8 cellular contexts compared by ENCODE assay signal in genomic region chr9:104993291-104993963, GRCh38.
A peak's percentile ranks its signal among the peaks of the same experiment; 100 is the strongest.
DNase-seq lines count a peak whose midpoint lies in the region; ATAC-seq, FAIRE-seq and TF ChIP-seq lines count a peak whose summit lies in the region.

No MANE protein-coding gene starts in this region.

- H3K9me3 Mint-ChIP-seq in progenitor cell of endocrine pancreas (ENCODE audit: low read depth), result no peaks in the 10 kb centered on the region

- ATAC-seq in HG03196 (IDR thresholded peaks at IDR 0.05; ENCODE audit: unreplicated experiment), result no peak

- peak overlapping the region; percentile 3 for H2AFZ ChIP-seq in hepatocyte
- H2AFZ ChIP-seq in MM.1S (ENCODE audit: low read length), result no peak overlapping the region

- DNase-seq in HTR-8/SVneo (ENCODE audit: insufficient read length, low spot score) (peak; percentile 43), adrenal gland (peak; percentile 81 to 98 (median 95)), hepatocyte (ENCODE audit: low spot score) (peak; percentile 84), progenitor cell of endocrine pancreas (ENCODE audit: low spot score, unreplicated experiment) (peak; percentile 19), NCI-H2107 treated with DMSO at 0.1 percent for 48 hours (lab: John Stamatoyannopoulos, UW; ENCODE audit: unreplicated experiment) (no peak), MM.1S (no peak)
- no peak for DNase-seq in stimulated activated CD8-positive, alpha-beta memory T cell treated with anti-CD3 and anti-CD28 coated beads, Interleukin-4, amount 100 ng/mL, for 48 hours

- peak overlapping the region; percentile 60 for H3K27ac Mint-ChIP-seq in progenitor cell of endocrine pancreas

- H3K79me2 ChIP-seq in hepatocyte (no peaks in the 10 kb centered on the region), MM.1S (ENCODE audit: low read length) (no peaks in the 10 kb centered on the region)

- FAIRE-seq in HTR-8/SVneo (lab: Jason Lieb, UNC), result no peak

- TF ChIP-seq POLR2A in adrenal gland (IDR thresholded peaks at IDR 0.05), result peak in 1 of 2 donors; percentile 64

- H3K9me2 ChIP-seq in hepatocyte (replicated peaks; ENCODE audit: insufficient read depth) (no peaks in the 10 kb centered on the region), MM.1S (replicated peaks; ENCODE audit: insufficient read depth, low read length) (no peaks in the 10 kb centered on the region)

- no peaks in the 10 kb centered on the region for H3K36me3 ChIP-seq in adrenal gland (replicated peaks in 1 of 2)
- no peaks in the 10 kb centered on the region for H3K36me3 ChIP-seq in hepatocyte (replicated peaks; ENCODE audit: insufficient read depth, low read depth)
- H3K36me3 ChIP-seq in MM.1S (replicated peaks; ENCODE audit: insufficient read depth, low read length), result no peaks in the 10 kb centered on the region

- H3K4me3 ChIP-seq in adrenal gland (no peak overlapping the region), hepatocyte (no peak overlapping the region), MM.1S (ENCODE audit: low read length) (no peak overlapping the region)

- no peaks in the 10 kb centered on the region for H3K27me3 ChIP-seq in adrenal gland
- no peaks in the 10 kb centered on the region for H3K27me3 ChIP-seq in hepatocyte
- H3K27me3 ChIP-seq in MM.1S (replicated peaks; ENCODE audit: insufficient read depth, low read length), result no peaks in the 10 kb centered on the region

- H3K4me1 ChIP-seq in adrenal gland (replicated peaks in 1 of 2), result peaks cover 42 to 50% of the 10 kb centered on the region in 2 donors
- H3K4me1 ChIP-seq in hepatocyte (ENCODE audit: insufficient read depth), result peaks cover 31% of the 10 kb centered on the region
- H3K4me1 ChIP-seq in MM.1S (ENCODE audit: low read length), result peaks cover 17% of the 10 kb centered on the region

- H3K4me1 Mint-ChIP-seq in progenitor cell of endocrine pancreas (ENCODE audit: low read depth), result peaks cover 31% of the 10 kb centered on the region

- no peak overlapping the region for H3K9ac ChIP-seq in MM.1S (ENCODE audit: low read length)

- H3K9me3 ChIP-seq in adrenal gland (replicated peaks in 1 of 3) (no peaks in the 10 kb centered on the region), hepatocyte (ENCODE audit: low read depth) (no peaks in the 10 kb centered on the region), MM.1S (replicated peaks; ENCODE audit: insufficient read depth, low read length) (no peaks in the 10 kb centered on the region)

- peak overlapping the region; percentile 35 for H3K4me3 Mint-ChIP-seq in progenitor cell of endocrine pancreas (ENCODE audit: low read depth)

- peak overlapping the region; percentile 61 to 99 (median 99) for H3K27ac ChIP-seq in adrenal gland
- H3K27ac ChIP-seq in hepatocyte, result peak overlapping the region; percentile 95
- no peak overlapping the region for H3K27ac ChIP-seq in MM.1S (ENCODE audit: low read length)

- whole genome bisulfite sequencing in adrenal gland, 4 donors, result 5 to 15% (median 12%) methylated on average over 6 to 9 of the region's 9 CpGs
- WGBS in hepatocyte (ENCODE audit: low lambda C conversion rate, missing lambda C conversion rate), result 18% methylated on average over 9 of the region's 9 CpGs

- H3K4me2 ChIP-seq in hepatocyte (peak overlapping the region; percentile 81), MM.1S (ENCODE audit: low read depth, low read length) (no peak overlapping the region)

- no peaks in the 10 kb centered on the region for H4K20me1 ChIP-seq in hepatocyte (ENCODE audit: insufficient read depth, poor library complexity, severe bottlenecking)
- H4K20me1 ChIP-seq in MM.1S (ENCODE audit: insufficient read depth, low read length), result no peaks in the 10 kb centered on the region

- H3F3A ChIP-seq in MM.1S (ENCODE audit: insufficient read depth, low read length), result peaks cover 12% of the 10 kb centered on the region

- H3K36me3 Mint-ChIP-seq in progenitor cell of endocrine pancreas (ENCODE audit: insufficient read depth), result no peaks in the 10 kb centered on the region

- intact Hi-C loops in adrenal gland (cut with DNase I), result loop anchor here in 1 of 2 donors (10.0 kb wide), 1 partner anchor 51 kb away; no protein-coding TSS in a partner anchor

- H3K27me3 Mint-ChIP-seq in progenitor cell of endocrine pancreas, result peaks cover 7% of the 10 kb centered on the region

- no peak for TF ChIP-seq CTCF in adrenal gland (IDR thresholded peaks at IDR 0.05)
- no peak for TF ChIP-seq CTCF in hepatocyte (IDR thresholded peaks at IDR 0.05; ENCODE audit: poor library complexity)
- TF ChIP-seq CTCF in progenitor cell of endocrine pancreas (IDR thresholded peaks at IDR 0.05; ENCODE audit: unreplicated experiment), result no peak
- TF ChIP-seq CTCF in MM.1S (IDR thresholded peaks at IDR 0.05; ENCODE audit: low read length), result no peak

Comparison
In these comparisons a context has a peak if more than half of its experiments do, and no peak if none do; other contexts are left out.
1. DNase-seq: peak in HTR-8/SVneo (single experiment), adrenal gland (7 of 7), hepatocyte (single experiment) and progenitor cell of endocrine pancreas (single experiment); none in NCI-H2107 treated with DMSO at 0.1 percent for 48 hours (single experiment), MM.1S (single experiment) and stimulated activated CD8-positive, alpha-beta memory T cell treated with anti-CD3 and anti-CD28 coated beads, Interleukin-4, amount 100 ng/mL, for 48 hours (single experiment).